Comparison of ENCODE assay signal across 21 cellular contexts in the genomic region with DNA sequence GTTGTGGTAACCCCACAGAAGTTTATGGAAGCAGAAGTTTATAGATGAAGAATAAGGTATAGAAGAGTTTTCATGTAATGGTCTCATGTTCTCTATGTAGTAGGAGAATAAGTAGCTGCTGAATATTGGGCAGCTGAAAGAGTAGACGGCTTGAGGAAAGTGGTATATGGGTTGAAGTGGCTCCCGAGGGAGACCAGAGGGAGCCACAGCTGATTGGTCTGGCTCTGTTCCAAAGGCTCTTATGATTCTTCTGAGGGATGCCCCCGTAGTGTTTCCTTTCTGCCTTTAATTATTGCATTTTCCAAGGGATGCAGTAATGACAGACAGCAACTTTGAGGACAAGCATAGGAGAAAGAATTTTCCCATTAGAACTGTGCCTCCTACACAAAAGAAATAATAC. TPM values are rescaled to one million over a fixed set of nuclear protein-coding genes. Genes with fewer than 3 reads are reported as not detected.
A peak's percentile ranks its signal among the peaks of the same experiment; 100 is the strongest.
DNase-seq lines count a peak whose midpoint lies in the region; ATAC-seq and TF ChIP-seq lines count a peak whose summit lies in the region.
"Had no signal": no experiment of that assay in that cellular context is flagged by ENCODE, and none has a peak within 500 bp of the region (broad histone marks: within the 10 kb centered on the region; RNA-seq: fewer than 3 reads in every experiment).

No MANE protein-coding gene starts in this region.

- H2AK5ac ChIP-seq in neuronal stem cell (ENCODE audit: low read depth, low read length), result no peak overlapping the region

- POLR2A ChIA-PET in Caco-2 (lab: Charles Lee) (no interaction called here), WTC11 (lab: Charles Lee) (no interaction called here)

- H3K27ac ChIP-seq in SK-N-MC, result peak overlapping the region; percentile 49; the same call in 1 of the 2 replicates
- no peak overlapping the region for H3K27ac ChIP-seq in neuronal stem cell (replicated peaks; ENCODE audit: low read length)
- H3K27ac ChIP-seq: cardiac muscle cell, prostate gland, thoracic aorta had no signal

- H3K9ac ChIP-seq in SK-N-MC (ENCODE audit: insufficient read length) (no peak overlapping the region), neuronal stem cell (ENCODE audit: low read depth, low read length, poor library complexity) (no peak overlapping the region)

- H3K27me3 Mint-ChIP-seq in Caco-2 (ENCODE audit: insufficient read depth, unreplicated experiment) (no peaks in the 10 kb centered on the region), WTC11 (ENCODE audit: low read depth) (peaks cover 4% of the 10 kb centered on the region; the same call in 1 of the 2 replicates)

- H3K18ac ChIP-seq in neuronal stem cell (ENCODE audit: low read length), result no peak overlapping the region

- H4K91ac ChIP-seq in neuronal stem cell (ENCODE audit: low read depth, low read length, poor library complexity), result no peak overlapping the region

- H3K36me3 Mint-ChIP-seq in Caco-2 (ENCODE audit: insufficient read depth, unreplicated experiment), result peaks cover 5% of the 10 kb centered on the region
- H3K36me3 Mint-ChIP-seq in WTC11, result peaks cover 19% of the 10 kb centered on the region

- H3K4me1 ChIP-seq in Caco-2, result peaks cover 5% of the 10 kb centered on the region
- H3K4me1 ChIP-seq in neuronal stem cell (ENCODE audit: control insufficient read depth in 2 of 2, insufficient read depth in 1 of 2, low read depth in 1 of 2, low read length in 2 of 2), result no peaks in the 10 kb centered on the region
- H3K4me1 ChIP-seq: prostate gland had no signal

- no peak overlapping the region for H3K14ac ChIP-seq in neuronal stem cell (ENCODE audit: low read length)

- H2AFZ ChIP-seq in neuronal stem cell (ENCODE audit: low read length), result no peak overlapping the region

- intact Hi-C loops in Caco-2 (cut with micrococcal nuclease; ENCODE audit: unreplicated experiment) (no loop called here), Right ventricle myocardium inferior (cut with DNase I) (no loop called here)

- H3K36me3 ChIP-seq in Caco-2 (ENCODE audit: control insufficient read depth, insufficient read depth, low read length) (no peaks in the 10 kb centered on the region), SK-N-MC (ENCODE audit: insufficient read depth, low read length) (no peaks in the 10 kb centered on the region), neuronal stem cell (replicated peaks in 1 of 2; ENCODE audit: control insufficient read depth in 2 of 2, insufficient read depth in 2 of 2, low read length in 2 of 2) (no peaks in the 10 kb centered on the region)
- H3K36me3 ChIP-seq: cardiac muscle cell, prostate gland, thoracic aorta had no signal

- H3K4ac ChIP-seq in neuronal stem cell (ENCODE audit: low read length), result no peak overlapping the region

- H3K79me1 ChIP-seq in neuronal stem cell (ENCODE audit: low read depth, low read length), result no peaks in the 10 kb centered on the region

- peak overlapping the region; percentile 5 for H3K27ac Mint-ChIP-seq in Caco-2 (ENCODE audit: unreplicated experiment)
- H3K27ac Mint-ChIP-seq in WTC11, result no peak overlapping the region
- H3K27ac Mint-ChIP-seq: activated CD8-positive, alpha-beta T cell treated with anti-CD3 and anti-CD28 coated beads for 36 hours; naive thymus-derived CD8-positive, alpha-beta T cell had no signal

- peaks cover 16% of the 10 kb centered on the region for H3K4me1 Mint-ChIP-seq in Caco-2 (ENCODE audit: low read depth, unreplicated experiment)
- H3K4me1 Mint-ChIP-seq in WTC11, result no peaks in the 10 kb centered on the region
- H3K4me1 Mint-ChIP-seq: naive thymus-derived CD8-positive, alpha-beta T cell had no signal

- H2BK15ac ChIP-seq in neuronal stem cell (ENCODE audit: low read length), result no peak overlapping the region

- TF ChIP-seq CTCF in Caco-2 (IDR thresholded peaks at IDR 0.05; ENCODE audit: insufficient read depth in 1 of 2, low read depth in 1 of 2, low read length in 1 of 2, severe bottlenecking in 1 of 2, unreplicated experiment in 1 of 2), result no peak
- no peak for TF ChIP-seq CTCF in WTC11 (IDR thresholded peaks at IDR 0.05)

- H3K4me3 ChIP-seq in Caco-2 (ENCODE audit: low read depth, low read length) (no peak overlapping the region), SK-N-MC (peak overlapping the region; percentile 49), neuronal stem cell (ENCODE audit: low read length in 2 of 2) (no peak overlapping the region)
- H3K4me3 ChIP-seq: cardiac muscle cell, prostate gland, thoracic aorta had no signal

- H3K23ac ChIP-seq in neuronal stem cell (ENCODE audit: low read depth, low read length, poor library complexity), result no peak overlapping the region

- H2BK5ac ChIP-seq in neuronal stem cell (ENCODE audit: low read length), result no peak overlapping the region

- H3K9me3 ChIP-seq in Caco-2 (no peaks in the 10 kb centered on the region), SK-N-MC (ENCODE audit: low read depth, low read length) (0 out of 2 replicates have a peak, but pooled peaks cover 5% of the 10 kb centered on the region), neuronal stem cell (replicated peaks in 1 of 2; ENCODE audit: control insufficient read depth in 2 of 2, insufficient read depth in 1 of 2, low read depth in 1 of 2, low read length in 2 of 2) (peaks cover 0 to 3% of the 10 kb centered on the region in 2 donors)
- H3K9me3 ChIP-seq: prostate gland, thoracic aorta had no signal

- no peak overlapping the region for H4K8ac ChIP-seq in neuronal stem cell (ENCODE audit: low read depth, low read length)

- no TSS peak for BruUV-seq in Caco-2 (replicated peaks; lab: Mats Ljungman, UMichigan)

- no peak for ATAC-seq in WTC11
- ATAC-seq in Right ventricle myocardium inferior, result no peak
- ATAC-seq: naive thymus-derived CD8-positive, alpha-beta T cell had no signal

- H3K27me3 ChIP-seq in Caco-2 (replicated peaks; ENCODE audit: control insufficient read depth, insufficient read depth, low read length) (no peaks in the 10 kb centered on the region), neuronal stem cell (ENCODE audit: control insufficient read depth in 3 of 3, insufficient read depth in 3 of 3, low read depth in 1 of 3, low read length in 3 of 3) (peaks cover 0 to 3% (median 0%) of the 10 kb centered on the region in 3 experiments)
- H3K27me3 ChIP-seq: cardiac muscle cell had no signal

- H2BK120ac ChIP-seq in neuronal stem cell (ENCODE audit: low read depth, low read length), result no peak overlapping the region

- H3K4me3 Mint-ChIP-seq in Caco-2 (ENCODE audit: unreplicated experiment) (no peak overlapping the region), WTC11 (no peak overlapping the region)
- H3K4me3 Mint-ChIP-seq: activated CD8-positive, alpha-beta T cell treated with anti-CD3 and anti-CD28 coated beads for 36 hours; naive thymus-derived CD8-positive, alpha-beta T cell had no signal

- no peak overlapping the region for H3K4me2 ChIP-seq in neuronal stem cell (ENCODE audit: insufficient read depth, low read length, poor library complexity, severe bottlenecking)

- DNase-seq in Caco-2 (no peak), NCI-H128 (lab: John Stamatoyannopoulos, UW; ENCODE audit: unreplicated experiment) (peak; percentile 66), NCI-H2171 treated with DMSO at 0.1 percent for 48 hours (lab: John Stamatoyannopoulos, UW) (peak; percentile 79), SK-N-MC (ENCODE audit: low read depth, low spot score) (peak; percentile 83), NOMO-1 treated with DMSO at 0.1 percent for 48 hours (lab: John Stamatoyannopoulos, UW; ENCODE audit: unreplicated experiment) (no peak), WTC11 (ENCODE audit: low spot score) (no peak), neuronal stem cell (ENCODE audit: low spot score) (no peak), Right ventricle myocardium inferior (ENCODE audit: missing footprints) (no peak)
- DNase-seq: activated naive CD4-positive, alpha-beta T cell; activated T-cell treated with anti-CD3 and anti-CD28 coated beads, Interleukin-2, amount 50 U/mL, for 1 hour; amniotic stem cell; DND-41; glutamatergic neuron; mesendoderm; naive thymus-derived CD8-positive, alpha-beta T cell; NCI-H1930; stimulated activated naive CD4-positive, alpha-beta T cell had no signal

- H3K9me3 Mint-ChIP-seq in Caco-2 (ENCODE audit: unreplicated experiment) (no peaks in the 10 kb centered on the region), WTC11 (peaks cover 19% of the 10 kb centered on the region)

- H2BK12ac ChIP-seq in neuronal stem cell (ENCODE audit: low read length), result no peak overlapping the region

- CTCF ChIA-PET in Caco-2 (lab: Charles Lee) (no interaction called here), WTC11 (lab: Charles Lee) (no interaction called here)

- no CpG with 5 or more reads among the region's 3 CpGs for WGBS in neuronal stem cell (ENCODE audit: extremely low coverage in 2 of 2, insufficient read length in 2 of 2, insufficient replicate concordance in 1 of 2), 2 donors

TF ChIP-seq in WTC11, 78 proteins besides CTCF, POLR2A, EP300 and RAD21 (continues in another document):
- no peak for TF ChIP-seq TEAD4 (CRISPR knock-in tag; IDR thresholded peaks at IDR 0.05)
- TF ChIP-seq, protein P1, sequence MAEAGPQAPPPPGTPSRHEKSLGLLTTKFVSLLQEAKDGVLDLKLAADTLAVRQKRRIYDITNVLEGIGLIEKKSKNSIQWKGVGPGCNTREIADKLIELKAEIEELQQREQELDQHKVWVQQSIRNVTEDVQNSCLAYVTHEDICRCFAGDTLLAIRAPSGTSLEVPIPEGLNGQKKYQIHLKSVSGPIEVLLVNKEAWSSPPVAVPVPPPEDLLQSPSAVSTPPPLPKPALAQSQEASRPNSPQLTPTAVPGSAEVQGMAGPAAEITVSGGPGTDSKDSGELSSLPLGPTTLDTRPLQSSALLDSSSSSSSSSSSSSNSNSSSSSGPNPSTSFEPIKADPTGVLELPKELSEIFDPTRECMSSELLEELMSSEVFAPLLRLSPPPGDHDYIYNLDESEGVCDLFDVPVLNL (CRISPR knock-in tag; IDR thresholded peaks at IDR 0.05; ENCODE audit: borderline replicate concordance, low read depth), result no peak

RNA-seq across cellular contexts. Expression of gene TENT2, which starts 30.1 kb away (rescaled TPM):
- total RNA-seq in Caco-2 (2022), result 60.5 and 73.4 TPM in 2 replicates
- total RNA-seq in WTC11 (2021), result 36.9 to 41.0 TPM (median 40.6 TPM) in 3 replicates
- 25.1 TPM for polyA plus RNA-seq in neuronal stem cell (2013, experiment 1 of 2)
- polyA plus RNA-seq in neuronal stem cell (2013, experiment 2 of 2), result 25.4 TPM
- total RNA-seq in Right ventricle myocardium inferior, result 25.0 TPM

Comparison
In these comparisons a context has a peak if more than half of its experiments do, and no peak if none do; other contexts are left out.
1. DNase-seq: peak in NCI-H128 (single experiment), NCI-H2171 treated with DMSO at 0.1 percent for 48 hours (single experiment) and SK-N-MC (single experiment); none in Caco-2 (0 of 2), NOMO-1 treated with DMSO at 0.1 percent for 48 hours (single experiment), WTC11 (single experiment), neuronal stem cell (single experiment) and Right ventricle myocardium inferior (single experiment).